16 cellular contexts compared by ENCODE assay signal in the genomic region with DNA sequence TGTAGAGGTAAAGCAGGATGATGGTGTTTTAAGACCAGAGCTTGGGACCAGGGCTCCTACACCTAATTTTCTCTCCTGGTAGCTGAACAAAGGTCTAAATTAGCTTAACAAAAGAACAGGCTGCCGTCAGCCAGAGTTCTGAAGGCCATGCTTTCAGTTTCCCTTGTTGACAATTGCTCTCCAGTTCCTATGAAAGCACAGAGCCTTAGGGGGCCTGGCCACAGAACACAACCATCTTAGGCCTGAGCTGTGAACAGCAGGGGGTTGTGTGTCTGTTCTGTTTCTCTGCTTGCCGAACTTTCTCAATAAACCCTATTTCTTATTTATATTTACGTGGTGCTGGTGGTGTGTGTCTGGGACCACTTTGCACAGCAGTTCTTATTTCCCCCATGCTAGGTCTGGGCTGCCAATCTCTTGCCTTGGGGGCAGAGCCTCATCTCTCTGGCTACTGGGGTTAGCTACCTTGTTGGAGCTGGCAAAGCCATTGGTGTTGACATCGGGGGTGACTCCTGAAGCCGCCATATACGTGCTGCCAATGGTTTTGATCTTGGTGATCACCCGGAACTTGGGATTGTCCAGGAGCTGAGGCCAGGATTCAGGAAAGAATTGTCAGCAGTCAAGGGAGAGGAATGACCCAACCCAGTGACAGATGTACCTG. TPM values are rescaled to one million over a fixed set of nuclear protein-coding genes. Genes with fewer than 3 reads are reported as not detected.
A peak's percentile ranks its signal among the peaks of the same experiment; 100 is the strongest.
DNase-seq lines count a peak whose midpoint lies in the region; ATAC-seq and TF ChIP-seq lines count a peak whose summit lies in the region.
"Had no signal": no experiment of that assay in that cellular context is flagged by ENCODE, and none has a peak within 500 bp of the region (broad histone marks: within the 10 kb centered on the region; RNA-seq: fewer than 3 reads in every experiment).

No MANE protein-coding gene starts in this region.

- BruUV-seq in mammary epithelial cell (replicated peaks; lab: Mats Ljungman, UMichigan) (TSS peak; percentile 2), MCF 10A (replicated peaks; lab: Mats Ljungman, UMichigan) (no TSS peak)

- no peaks in the 10 kb centered on the region for H3K9me3 Mint-ChIP-seq in MCF 10A (ENCODE audit: unreplicated experiment)
- no peaks in the 10 kb centered on the region for H3K9me3 Mint-ChIP-seq in activated CD8-positive, alpha-beta memory T cell treated with anti-CD3 and anti-CD28 coated beads, Interleukin-2, amount 10 ng/mL, durations not matched to agents 7 days and 5 days (ENCODE audit: low read depth)
- H3K9me3 Mint-ChIP-seq: stimulated activated naive CD8-positive, alpha-beta T cell treated with anti-CD3 and anti-CD28 coated beads, Interleukin-15, Interleukin-2, amounts not matched to agents 100 ng/mL and 50 ng/mL, for 24 hours had no signal

- POLR2A ChIA-PET in MCF 10A (lab: Yijun Ruan, JAX) = no interaction called here

- no peak for ATAC-seq in activated CD8-positive, alpha-beta memory T cell treated with anti-CD3 and anti-CD28 coated beads, Interleukin-2, amount 10 ng/mL, durations not matched to agents 7 days and 5 days
- ATAC-seq: heart left ventricle had no signal

- intact Hi-C loops in mammary epithelial cell (cut with micrococcal nuclease) = no loop called here
- intact Hi-C loops in MCF 10A (cut with micrococcal nuclease) = loop anchor here (10.0 kb wide), 1 partner anchor 597 kb away; no protein-coding TSS in a partner anchor

- H3K36me3 ChIP-seq in mammary epithelial cell (ENCODE audit: insufficient read depth, low read length) = peaks cover 21% of the 10 kb centered on the region
- H3K36me3 ChIP-seq: prostate gland had no signal

- no peaks in the 10 kb centered on the region for H3K9me3 ChIP-seq in mammary epithelial cell (replicated peaks; ENCODE audit: insufficient read depth, low read length)
- H3K9me3 ChIP-seq: heart left ventricle, prostate gland had no signal

- no peaks in the 10 kb centered on the region for H4K20me1 ChIP-seq in mammary epithelial cell (ENCODE audit: insufficient read depth, low read length)

- H3K4me1 ChIP-seq in mammary epithelial cell (ENCODE audit: insufficient read depth, low read length) = no peaks in the 10 kb centered on the region
- H3K4me1 ChIP-seq: prostate gland had no signal

- H3K27ac Mint-ChIP-seq in MCF 10A (ENCODE audit: low read depth, unreplicated experiment) = no peak overlapping the region
- peak overlapping the region; percentile 25 for H3K27ac Mint-ChIP-seq in activated CD8-positive, alpha-beta memory T cell treated with anti-CD3 and anti-CD28 coated beads, Interleukin-2, amount 10 ng/mL, durations not matched to agents 7 days and 5 days
- H3K27ac Mint-ChIP-seq: stimulated activated naive CD8-positive, alpha-beta T cell treated with anti-CD3 and anti-CD28 coated beads, Interleukin-15, Interleukin-2, amounts not matched to agents 100 ng/mL and 50 ng/mL, for 24 hours had no signal

- no peaks in the 10 kb centered on the region for H3K27me3 ChIP-seq in mammary epithelial cell (ENCODE audit: insufficient read depth, low read length)
- H3K27me3 ChIP-seq: heart left ventricle had no signal

- H3K9ac ChIP-seq in mammary epithelial cell (ENCODE audit: insufficient read depth, low read length) = no peak overlapping the region

- H3K36me3 Mint-ChIP-seq in MCF 10A (ENCODE audit: insufficient read depth, unreplicated experiment) = peaks cover 43% of the 10 kb centered on the region
- H3K36me3 Mint-ChIP-seq in activated CD8-positive, alpha-beta memory T cell treated with anti-CD3 and anti-CD28 coated beads, Interleukin-2, amount 10 ng/mL, durations not matched to agents 7 days and 5 days = peaks cover 53% of the 10 kb centered on the region

- CTCF ChIA-PET in mammary epithelial cell (lab: Charles Lee; ENCODE audit: low non-redundant PET) (interaction anchor here (0.5 to 1.0 kb wide), 2 partner anchors 406 to 562 kb away, joined by 4 to 8 read pairs; no protein-coding TSS in a partner anchor), MCF 10A (lab: Yijun Ruan, JAX) (interaction anchor here (0.9 kb wide), 1 partner anchor 412 kb away, joined by 5 read pairs; no protein-coding TSS in a partner anchor)
- CTCF ChIA-PET in activated CD8-positive, alpha-beta memory T cell treated with anti-CD3 and anti-CD28 coated beads, Interleukin-2, amount 10 ng/mL, durations not matched to agents 7 days and 5 days (lab: Charles Lee) = interaction anchor here (0.9 kb wide), 1 partner anchor 11 kb away, joined by 4 read pairs; no protein-coding TSS in a partner anchor

- no peak overlapping the region for H3K27ac ChIP-seq in mammary epithelial cell (ENCODE audit: insufficient read depth, low read depth, low read length)
- H3K27ac ChIP-seq: heart left ventricle, prostate gland had no signal

- no peak overlapping the region for H3K4me3 ChIP-seq in mammary epithelial cell (replicated peaks in 1 of 3; ENCODE audit: insufficient read depth in 1 of 3, low read depth in 2 of 3, low read length in 3 of 3)
- H3K4me3 ChIP-seq: heart left ventricle, prostate gland had no signal

- TF ChIP-seq CTCF in mammary epithelial cell (conservative IDR thresholded peaks at IDR 0.05 in 1 of 2, IDR thresholded peaks at IDR 0.05 in 1 of 2; ENCODE audit: extremely low read depth in 1 of 2, insufficient read depth in 1 of 2, low read depth in 1 of 2, low read length in 2 of 2) (no peak), MCF 10A (IDR thresholded peaks at IDR 0.05; ENCODE audit: unreplicated experiment) (no peak)

- dilution Hi-C loops in mammary epithelial cell (cut with HindIII; ENCODE audit: low sequenced_read_pairs) = no loop called here

- no peaks in the 10 kb centered on the region for H3K4me1 Mint-ChIP-seq in MCF 10A (ENCODE audit: insufficient read depth, unreplicated experiment)
- H3K4me1 Mint-ChIP-seq in activated CD8-positive, alpha-beta memory T cell treated with anti-CD3 and anti-CD28 coated beads, Interleukin-2, amount 10 ng/mL, durations not matched to agents 7 days and 5 days = peaks cover 18% of the 10 kb centered on the region

- DNase-seq in mammary epithelial cell = no peak
- no peak for DNase-seq in MCF 10A (ENCODE audit: unreplicated experiment)
- peak; percentile 30 for DNase-seq in activated CD8-positive, alpha-beta memory T cell treated with anti-CD3 and anti-CD28 coated beads, Interleukin-2, amount 10 ng/mL, durations not matched to agents 7 days and 5 days
- DNase-seq in iPS DF 4.7 (ENCODE audit: extremely low read depth, low spot score) = peak; percentile 64
- peak; percentile 32 for DNase-seq in ureter (ENCODE audit: low spot score)
- no peak for DNase-seq in stimulated activated CD4-positive, alpha-beta T cell treated with anti-CD3 and anti-CD28 coated beads, Interleukin-12 subunit alpha, Interleukin-12 subunit beta, amount 100 ng/mL, for 4 hours
- no peak for DNase-seq in activated CD4-positive, alpha-beta T cell treated with anti-CD3 and anti-CD28 coated beads for 48 hours
- DNase-seq in activated CD4-positive, alpha-beta T cell treated with anti-CD3 and anti-CD28 coated beads, Interleukin-2, amount 50 U/mL, for 4 hours = no peak
- DNase-seq: AML-193; EL; heart left ventricle; MV-4-11; NCI-H526 treated with DMSO at 0.1 percent for 48 hours; stimulated activated CD4-positive, alpha-beta T cell treated with anti-CD3 and anti-CD28 coated beads, Interleukin-4, amount 100 ng/mL, for 24 hours had no signal

- in situ Hi-C loops in mammary epithelial cell (cut with MboI; ENCODE audit: low sequenced_read_pairs in 2 of 2) = loop anchor here in 1 of 2 donors (10.0 kb wide), 1 partner anchor 407 kb away; no protein-coding TSS in a partner anchor

- no peak overlapping the region for H3K4me3 Mint-ChIP-seq in MCF 10A (ENCODE audit: unreplicated experiment)
- H3K4me3 Mint-ChIP-seq in activated CD8-positive, alpha-beta memory T cell treated with anti-CD3 and anti-CD28 coated beads, Interleukin-2, amount 10 ng/mL, durations not matched to agents 7 days and 5 days = no peak overlapping the region
- H3K4me3 Mint-ChIP-seq: stimulated activated naive CD8-positive, alpha-beta T cell treated with anti-CD3 and anti-CD28 coated beads, Interleukin-15, Interleukin-2, amounts not matched to agents 100 ng/mL and 50 ng/mL, for 24 hours had no signal

- H3K27me3 Mint-ChIP-seq in MCF 10A (ENCODE audit: insufficient read depth, unreplicated experiment) = no peaks in the 10 kb centered on the region
- no peaks in the 10 kb centered on the region for H3K27me3 Mint-ChIP-seq in activated CD8-positive, alpha-beta memory T cell treated with anti-CD3 and anti-CD28 coated beads, Interleukin-2, amount 10 ng/mL, durations not matched to agents 7 days and 5 days
- H3K27me3 Mint-ChIP-seq: stimulated activated naive CD8-positive, alpha-beta T cell treated with anti-CD3 and anti-CD28 coated beads, Interleukin-15, Interleukin-2, amounts not matched to agents 100 ng/mL and 50 ng/mL, for 24 hours had no signal

- H3K79me2 ChIP-seq in mammary epithelial cell (ENCODE audit: insufficient read depth, low read length) = no peaks in the 10 kb centered on the region

- no peak overlapping the region for H3K4me2 ChIP-seq in mammary epithelial cell (ENCODE audit: insufficient read depth, low read depth, low read length)

- 95% methylated on average over 7 of the region's 7 CpGs for WGBS in mammary epithelial cell (ENCODE audit: low coverage, missing lambda C conversion rate)

- no peak overlapping the region for H2AFZ ChIP-seq in mammary epithelial cell (ENCODE audit: low read depth, low read length)

RNA-seq across cellular contexts. Expression of a gene that starts 29.0 kb away (rescaled TPM):
- total RNA-seq in mammary epithelial cell = 10 to 100 TPM in 1 of 2 donors, 1 to 10 TPM in 1; 7.2 to 27.7 TPM
- 24.4 TPM for polyA plus RNA-seq in mammary epithelial cell
- polyA minus RNA-seq in mammary epithelial cell = 31.6 TPM
- 10.6 and 14.9 TPM in 2 replicates for total RNA-seq in MCF 10A (2022)
- 10 to 100 TPM; 55.4 to 57.4 TPM for total RNA-seq in activated CD8-positive, alpha-beta memory T cell treated with anti-CD3 and anti-CD28 coated beads, Interleukin-2, amount 10 ng/mL, durations not matched to agents 7 days and 5 days
- total RNA-seq in ureter = 7.7 TPM

RNA-seq across cellular contexts. Expression of a gene that starts 29.0 kb away (rescaled TPM):
- total RNA-seq in mammary epithelial cell = 10 to 100 TPM; 14.8 to 28.3 TPM
- 30.3 TPM for polyA plus RNA-seq in mammary epithelial cell
- polyA minus RNA-seq in mammary epithelial cell = 4.1 TPM
- total RNA-seq in MCF 10A (2022) = 23.1 and 35.1 TPM in 2 replicates
- 10 to 100 TPM; 17.9 to 29.3 TPM for total RNA-seq in activated CD8-positive, alpha-beta memory T cell treated with anti-CD3 and anti-CD28 coated beads, Interleukin-2, amount 10 ng/mL, durations not matched to agents 7 days and 5 days
- total RNA-seq in ureter = 38.4 TPM

Comparison
In these comparisons a context has a peak if more than half of its experiments do, and no peak if none do; other contexts are left out.
1. DNase-seq: peak in activated CD8-positive, alpha-beta memory T cell treated with anti-CD3 and anti-CD28 coated beads, Interleukin-2, amount 10 ng/mL, durations not matched to agents 7 days and 5 days (single experiment), iPS DF 4.7 (single experiment) and ureter (single experiment); none in mammary epithelial cell (single experiment), MCF 10A (single experiment), stimulated activated CD4-positive, alpha-beta T cell treated with anti-CD3 and anti-CD28 coated beads, Interleukin-12 subunit alpha, Interleukin-12 subunit beta, amount 100 ng/mL, for 4 hours (single experiment), activated CD4-positive, alpha-beta T cell treated with anti-CD3 and anti-CD28 coated beads for 48 hours (single experiment) and activated CD4-positive, alpha-beta T cell treated with anti-CD3 and anti-CD28 coated beads, Interleukin-2, amount 50 U/mL, for 4 hours (0 of 2).